ENCODE assay signal across 1 cellular context in genomic region chr9:38442473-38443096, GRCh38.
TF ChIP-seq lines count a peak whose summit lies in the region.

No MANE protein-coding gene starts in this region.

TF ChIP-seq in IMR-90, 13 proteins besides CTCF, POLR2A, EP300 and RAD21:
- TF ChIP-seq MAZ (IDR thresholded peaks at IDR 0.05; ENCODE audit: borderline replicate concordance, low read depth, low read length) (no peak), RFX5 (IDR thresholded peaks at IDR 0.05; ENCODE audit: low read depth, low read length) (no peak), ELK1 (IDR thresholded peaks at IDR 0.05; ENCODE audit: borderline replicate concordance, low read depth, low read length) (no peak), SMC3 (IDR thresholded peaks at IDR 0.05; ENCODE audit: low read depth, low read length) (no peak), CEBPB (IDR thresholded peaks at IDR 0.05; ENCODE audit: low read depth, low read length) (no peak), FOS (IDR thresholded peaks at IDR 0.05; ENCODE audit: low read depth, low read length) (no peak), MXI1 (IDR thresholded peaks at IDR 0.05; ENCODE audit: borderline replicate concordance, low read depth, low read length) (no peak), NFE2L2 (IDR thresholded peaks at IDR 0.05; ENCODE audit: low read depth, low read length) (no peak), CHD1 (IDR thresholded peaks at IDR 0.05; ENCODE audit: low read depth, low read length) (no peak), BHLHE40 (IDR thresholded peaks at IDR 0.05; ENCODE audit: low read depth, low read length) (no peak), MAFK (IDR thresholded peaks at IDR 0.05; ENCODE audit: low read depth, low read length) (no peak)
